ENCODE assay signal across 1 cellular context in the genomic region with DNA sequence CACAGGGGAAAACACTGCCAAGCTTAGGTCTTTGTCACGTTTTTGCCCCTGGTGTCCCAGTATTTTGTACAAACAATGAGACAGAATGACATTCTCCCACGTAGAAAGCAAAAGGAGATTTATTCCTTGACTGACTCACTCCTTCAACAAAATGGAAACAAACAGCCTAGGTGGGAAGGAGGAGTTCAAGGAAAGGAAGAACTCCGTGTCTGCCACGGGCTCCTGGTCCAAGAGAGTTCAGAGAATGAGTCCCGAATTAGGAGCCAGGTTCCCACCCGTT.
TF ChIP-seq lines count a peak whose summit lies in the region.

No MANE protein-coding gene starts in this region.

TF ChIP-seq in IMR-90, 13 proteins besides CTCF, POLR2A, EP300 and RAD21 (continued from another document):
- TF ChIP-seq MAFK (IDR thresholded peaks at IDR 0.05; ENCODE audit: low read depth, low read length), result no peak
